18 cellular contexts compared by ENCODE assay signal in the genomic region with DNA sequence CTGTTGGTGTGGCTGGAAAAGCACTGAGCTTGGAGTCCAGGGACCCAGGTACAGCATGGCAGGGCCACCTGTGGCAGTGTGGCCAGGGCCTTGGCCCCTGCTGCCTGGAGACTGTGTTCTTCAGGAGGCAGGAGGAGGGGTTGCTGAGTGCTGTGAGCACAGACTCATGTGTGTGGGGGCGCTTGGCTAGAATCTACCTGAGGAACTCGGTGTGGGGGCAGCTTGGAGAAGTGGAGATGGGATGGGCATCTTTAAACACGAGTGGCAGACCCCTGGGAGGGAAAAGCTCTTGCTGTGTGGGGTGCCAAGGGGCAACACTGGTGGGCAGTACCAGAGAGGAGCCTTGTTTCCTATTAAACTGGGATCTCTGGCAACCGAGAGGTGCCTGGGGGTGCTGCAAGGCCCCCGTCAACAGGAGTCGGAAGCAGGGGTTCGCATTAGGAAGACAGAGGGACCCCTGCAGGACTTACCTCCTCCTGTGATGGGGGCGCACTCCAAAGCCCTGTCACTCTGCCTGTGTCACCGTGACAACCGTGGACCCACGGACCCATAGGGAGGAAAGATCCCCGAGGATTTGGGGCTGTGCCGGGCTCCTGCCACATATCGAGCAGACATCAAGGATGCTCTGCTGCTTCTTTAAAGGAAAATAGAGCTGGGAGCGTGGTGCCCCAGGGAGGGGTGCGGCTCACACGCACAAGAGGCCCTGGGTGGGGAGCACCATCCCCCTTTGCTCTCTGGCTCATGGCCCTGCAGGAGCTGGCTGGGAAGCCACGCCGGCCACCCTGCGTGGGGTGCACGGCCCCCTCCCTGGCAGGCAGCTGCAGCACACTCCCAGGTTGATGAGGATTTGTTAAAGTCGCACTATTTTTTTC.
DNase-seq lines count a peak whose midpoint lies in the region; ATAC-seq and TF ChIP-seq lines count a peak whose summit lies in the region.
"Had no signal": no experiment of that assay in that cellular context is flagged by ENCODE, and none has a peak within 500 bp of the region (broad histone marks: within the 10 kb centered on the region; RNA-seq: fewer than 3 reads in every experiment).

No MANE protein-coding gene starts in this region.

- no peaks in the 10 kb centered on the region for H3K4me1 Mint-ChIP-seq in endodermal cell
- no peaks in the 10 kb centered on the region for H3K4me1 Mint-ChIP-seq in stimulated activated memory B cell treated with anti-CD40 and anti-IgM and Interleukin-4, amounts not matched to agents 10 μg/mL and 1 μg/mL and 100 μg/mL, for 72 hours
- H3K4me1 Mint-ChIP-seq: IgD-negative memory B cell had no signal

- no peak overlapping the region for H3K27ac Mint-ChIP-seq in endodermal cell
- no peak overlapping the region for H3K27ac Mint-ChIP-seq in stimulated activated memory B cell treated with anti-CD40 and anti-IgM and Interleukin-4, amounts not matched to agents 10 μg/mL and 1 μg/mL and 100 μg/mL, for 72 hours
- H3K27ac Mint-ChIP-seq: IgD-negative memory B cell had no signal

- H3K4me1 ChIP-seq in endodermal cell (ENCODE audit: control insufficient read depth, insufficient read depth, low read length) (no peaks in the 10 kb centered on the region), ovary (ENCODE audit: insufficient read depth) (peaks cover 16% of the 10 kb centered on the region), upper lobe of right lung (no peaks in the 10 kb centered on the region)
- H3K4me1 ChIP-seq: A549 had no signal

- TF ChIP-seq EP300 in ovary (IDR thresholded peaks at IDR 0.05) = no peak

- H3K4me3 Mint-ChIP-seq in endodermal cell = no peak overlapping the region
- no peak overlapping the region for H3K4me3 Mint-ChIP-seq in stimulated activated memory B cell treated with anti-CD40 and anti-IgM and Interleukin-4, amounts not matched to agents 10 μg/mL and 1 μg/mL and 100 μg/mL, for 72 hours
- H3K4me3 Mint-ChIP-seq: IgD-negative memory B cell had no signal

- no peaks in the 10 kb centered on the region for H3K36me3 Mint-ChIP-seq in endodermal cell (ENCODE audit: low read depth)
- H3K36me3 Mint-ChIP-seq in stimulated activated memory B cell treated with anti-CD40 and anti-IgM and Interleukin-4, amounts not matched to agents 10 μg/mL and 1 μg/mL and 100 μg/mL, for 72 hours = no peaks in the 10 kb centered on the region
- H3K36me3 Mint-ChIP-seq: IgD-negative memory B cell had no signal

- intact Hi-C loops in Right ventricle myocardium inferior (cut with DNase I) = no loop called here
- intact Hi-C loops in Right ventricle myocardium superior (cut with DNase I) = no loop called here
- intact Hi-C loops in ovary (cut with DNase I) = no loop called here
- intact Hi-C loops in upper lobe of right lung (cut with DNase I) = no loop called here

- TF ChIP-seq CTCF in endodermal cell (conservative IDR thresholded peaks at IDR 0.05) (no peak), ovary (IDR thresholded peaks at IDR 0.05) (no peak), upper lobe of right lung (IDR thresholded peaks at IDR 0.05) (no peak)

- WGBS in endodermal cell (ENCODE audit: insufficient coverage in 1 of 2, insufficient read length in 1 of 2), 2 experiments = 89 to 93% methylated on average over 16 to 22 of the region's 22 CpGs
- WGBS in ovary, 3 donors = 51 to 53% (median 52%) methylated on average over 22 of the region's 22 CpGs

- ATAC-seq in Right ventricle myocardium inferior (no peak), Right ventricle myocardium superior (ENCODE audit: poor library complexity) (no peak), upper lobe of right lung (no peak)
- ATAC-seq in stimulated activated memory B cell treated with anti-CD40 and anti-IgM and Interleukin-4, amounts not matched to agents 10 μg/mL and 1 μg/mL and 100 μg/mL, for 72 hours = no peak
- ATAC-seq: A549, PC-3 had no signal

- no peaks in the 10 kb centered on the region for H3K36me3 ChIP-seq in endodermal cell (ENCODE audit: control insufficient read depth, insufficient read depth, low read length)
- H3K36me3 ChIP-seq in ovary = no peaks in the 10 kb centered on the region
- no peaks in the 10 kb centered on the region for H3K36me3 ChIP-seq in upper lobe of right lung
- H3K36me3 ChIP-seq: BLaER1 had no signal

- DNase-seq in Right ventricle myocardium inferior (ENCODE audit: missing footprints) (peak; percentile 58), Right ventricle myocardium superior (no peak), endodermal cell (peak; percentile 26), ovary (peak in 3 of 5 donors; percentile 10 to 49 (median 14)), upper lobe of right lung (peak; percentile 49), SKM-1 (lab: John Stamatoyannopoulos, UW; ENCODE audit: unreplicated experiment) (no peak)
- DNase-seq: GM23248, Karpas-422, NCI-H1417 treated with DMSO at 0.1 percent for 48 hours, NCI-H1930, NCI-H345, NCI-H524 treated with DMSO at 0.1 percent for 48 hours, PC-3 had no signal

- H3K9ac ChIP-seq in endodermal cell (ENCODE audit: extremely low read depth, low read length, poor library complexity, severe bottlenecking) = no peak overlapping the region
- H3K9ac ChIP-seq: BLaER1, GM23248 had no signal

- no peak for TF ChIP-seq POLR2A in ovary (IDR thresholded peaks at IDR 0.05)

- no peaks in the 10 kb centered on the region for H3K27me3 ChIP-seq in endodermal cell (ENCODE audit: control insufficient read depth, insufficient read depth, low read length, poor library complexity, severe bottlenecking)
- H3K27me3 ChIP-seq in ovary = no peaks in the 10 kb centered on the region
- peaks cover 33% of the 10 kb centered on the region for H3K27me3 ChIP-seq in upper lobe of right lung
- H3K27me3 ChIP-seq: BLaER1 had no signal

- no peaks in the 10 kb centered on the region for H3K27me3 Mint-ChIP-seq in endodermal cell (ENCODE audit: insufficient read depth)
- H3K27me3 Mint-ChIP-seq in stimulated activated memory B cell treated with anti-CD40 and anti-IgM and Interleukin-4, amounts not matched to agents 10 μg/mL and 1 μg/mL and 100 μg/mL, for 72 hours = peaks cover 17% of the 10 kb centered on the region

- H3K4me3 ChIP-seq in endodermal cell (ENCODE audit: low read length) (no peak overlapping the region), ovary (no peak overlapping the region), upper lobe of right lung (no peak overlapping the region)
- H3K4me3 ChIP-seq: A549, BLaER1, GM23248 had no signal

- H3K27ac ChIP-seq in endodermal cell (ENCODE audit: low read depth, low read length) (no peak overlapping the region), ovary (no peak overlapping the region), upper lobe of right lung (no peak overlapping the region)
- H3K27ac ChIP-seq: A549, BLaER1, GM23248, RWPE1 had no signal

- no peaks in the 10 kb centered on the region for H3K9me3 Mint-ChIP-seq in endodermal cell
- no peaks in the 10 kb centered on the region for H3K9me3 Mint-ChIP-seq in stimulated activated memory B cell treated with anti-CD40 and anti-IgM and Interleukin-4, amounts not matched to agents 10 μg/mL and 1 μg/mL and 100 μg/mL, for 72 hours
- H3K9me3 Mint-ChIP-seq: IgD-negative memory B cell had no signal

- no peaks in the 10 kb centered on the region for H3K9me3 ChIP-seq in endodermal cell (ENCODE audit: control insufficient read depth, low read length)
- H3K9me3 ChIP-seq in ovary = no peaks in the 10 kb centered on the region
- no peaks in the 10 kb centered on the region for H3K9me3 ChIP-seq in upper lobe of right lung
- H3K9me3 ChIP-seq: A549, BLaER1 had no signal

Comparison
In these comparisons a context has a peak if more than half of its experiments do, and no peak if none do; other contexts are left out.
1. DNase-seq: peak in Right ventricle myocardium inferior (single experiment), endodermal cell (single experiment), ovary (3 of 5) and upper lobe of right lung (single experiment); none in Right ventricle myocardium superior (single experiment) and SKM-1 (single experiment).